ENCODE assay signal across 24 cellular contexts in genomic region chr1:219702551-219703215, GRCh38.
DNase-seq lines count a peak whose midpoint lies in the region; ATAC-seq, FAIRE-seq and TF ChIP-seq lines count a peak whose summit lies in the region.
"Had no signal": no experiment of that assay in that cellular context is flagged by ENCODE, and none has a peak within 500 bp of the region (broad histone marks: within the 10 kb centered on the region; RNA-seq: fewer than 3 reads in every experiment).

No MANE protein-coding gene starts in this region.

- DNase-seq in NCI-H2107 treated with DMSO at 0.1 percent for 48 hours (lab: John Stamatoyannopoulos, UW; ENCODE audit: unreplicated experiment) (peak; percentile 58), NCI-H2107 (lab: John Stamatoyannopoulos, UW) (no peak), OCI-M1 (lab: John Stamatoyannopoulos, UW) (peak; percentile 10), K562 (ENCODE audit: extremely low read depth in 1 of 4, low spot score in 3 of 4) (no peak), non-pigmented ciliary epithelial cell (ENCODE audit: low read depth) (peak; percentile 53), NCI-H524 (lab: John Stamatoyannopoulos, UW) (no peak), dermis blood vessel endothelial cell (no peak)
- DNase-seq: activated CD8-positive, alpha-beta memory T cell treated with anti-CD3 and anti-CD28 coated beads, Interleukin-2, amount 50 U/mL, for 4 hours; activated naive CD8-positive, alpha-beta T cell treated with anti-CD3 and anti-CD28 coated beads, Interleukin-2, amount 10 ng/mL, durations not matched to agents 7 days and 5 days; cortex of kidney; DND-41; heart right ventricle; left ventricle myocardium superior; NCI-H1436; NCI-H2227 treated with DMSO at 0.1 percent for 48 hours; posterior cingulate gyrus; right lobe of liver; RPMI8226; stimulated activated naive CD8-positive, alpha-beta T cell treated with anti-CD3 and anti-CD28 coated beads, Interleukin-15, amount 100 ng/mL, for 72 hours; transverse colon had no signal

- TF ChIP-seq CTCF in K562 (IDR thresholded peaks at IDR 0.05 in 2 of 3, conservative IDR thresholded peaks at IDR 0.05 in 1 of 3; ENCODE audit: insufficient read depth in 2 of 3, low read depth in 1 of 3, low read length in 3 of 3): no peak

- intact Hi-C loops in K562 (cut with micrococcal nuclease): no loop called here

- 0% methylated on average over 4 of the region's 4 CpGs for WGBS in K562 (ENCODE audit: insufficient coverage, low coverage, missing lambda C conversion rate)

- no peaks in the 10 kb centered on the region for H3K9me1 ChIP-seq in K562 (ENCODE audit: control insufficient read depth, insufficient read depth, low read length)

- H4K20me1 ChIP-seq in K562 (replicated peaks; ENCODE audit: control insufficient read depth, insufficient read depth, low read length): no peaks in the 10 kb centered on the region

- no peak for FAIRE-seq in K562 (lab: Jason Lieb, UNC)
- FAIRE-seq: A549, endometrium had no signal

- BruUV-seq in K562 (replicated peaks; lab: Mats Ljungman, UMichigan): no TSS peak

- H3K4me1 ChIP-seq in K562 (replicated peaks in 1 of 2; ENCODE audit: control insufficient read depth in 2 of 2, insufficient read depth in 2 of 2, low read length in 2 of 2): no peaks in the 10 kb centered on the region
- H3K4me1 ChIP-seq: A549, right lobe of liver, transverse colon had no signal

- in situ Hi-C loops in K562 (cut with MboI): no loop called here

- no peak for TF ChIP-seq RAD21 in K562 (CRISPR knock-in tag; conservative IDR thresholded peaks at IDR 0.05 in 1 of 2, IDR thresholded peaks at IDR 0.05 in 1 of 2)

- H3K9me3 ChIP-seq in K562 (replicated peaks; ENCODE audit: control insufficient read depth, insufficient read depth, low read depth, low read length): no peaks in the 10 kb centered on the region
- H3K9me3 ChIP-seq: A549, right lobe of liver, transverse colon had no signal

- H3K27me3 ChIP-seq in K562 (ENCODE audit: control insufficient read depth in 2 of 2, insufficient read depth in 2 of 2, low read length in 2 of 2): no peaks in the 10 kb centered on the region
- H3K27me3 ChIP-seq: heart right ventricle, right lobe of liver, transverse colon had no signal

- H3K79me2 ChIP-seq in K562 (ENCODE audit: control insufficient read depth, insufficient read depth, low read length): no peaks in the 10 kb centered on the region

- no peak overlapping the region for H3K4me3 ChIP-seq in K562
- H3K4me3 ChIP-seq: A549, GM23338, heart right ventricle, right lobe of liver, transverse colon had no signal

- TF ChIP-seq EP300 in K562 (IDR thresholded peaks at IDR 0.05; ENCODE audit: low read length): no peak

- CTCF ChIA-PET in K562 (lab: Yijun Ruan, JAX; ENCODE audit: low intra/inter-chr PET ratio): no interaction called here

- no peak for TF ChIP-seq POLR2A in K562 (conservative IDR thresholded peaks at IDR 0.05)

- H3K9ac ChIP-seq in K562 (ENCODE audit: insufficient read depth in 1 of 2, low read depth in 2 of 2, low read length in 2 of 2): no peak overlapping the region

- H2AFZ ChIP-seq in K562 (ENCODE audit: low read depth, low read length): no peak overlapping the region
- H2AFZ ChIP-seq: GM23338 had no signal

- no peak for ATAC-seq in K562
- no peak for ATAC-seq in HG02885 (IDR thresholded peaks at IDR 0.05; ENCODE audit: poor library complexity, unreplicated experiment)
- ATAC-seq: A549; heart right ventricle; left ventricle myocardium superior; right lobe of liver; stimulated activated naive CD8-positive, alpha-beta T cell treated with anti-CD3 and anti-CD28 coated beads, Interleukin-15, amount 100 ng/mL, for 72 hours had no signal

- no peaks in the 10 kb centered on the region for H3K36me3 ChIP-seq in K562 (ENCODE audit: control insufficient read depth, insufficient read depth, low read length)
- H3K36me3 ChIP-seq: heart right ventricle, right lobe of liver, transverse colon had no signal

- H3K27ac ChIP-seq in K562 (ENCODE audit: extremely low read depth, low read depth, low read length): no peak overlapping the region
- H3K27ac ChIP-seq: A549, heart right ventricle, right lobe of liver, transverse colon had no signal

- POLR2A ChIA-PET in K562 (lab: Yijun Ruan, JAX): no interaction called here

- no peak overlapping the region for H3K4me2 ChIP-seq in K562 (ENCODE audit: insufficient read depth, low read length)
- H3K4me2 ChIP-seq: A549, GM23338 had no signal

TF ChIP-seq in K562, 482 proteins besides CTCF, POLR2A, EP300 and RAD21:
- TF ChIP-seq FOSL1 (tag; conservative IDR thresholded peaks at IDR 0.05) (peak; percentile 62), UBTF (IDR thresholded peaks at IDR 0.05; ENCODE audit: borderline replicate concordance in 1 of 2, low read depth in 2 of 2, low read length in 2 of 2) (no peak), CEBPG (CRISPR knock-in tag; IDR thresholded peaks at IDR 0.05) (no peak), CEBPG (tag; conservative IDR thresholded peaks at IDR 0.05 in 1 of 2, IDR thresholded peaks at IDR 0.05 in 1 of 2) (no peak), ETV5 (CRISPR knock-in tag; IDR thresholded peaks at IDR 0.05; ENCODE audit: low read depth) (no peak), JUND (IDR thresholded peaks at IDR 0.05; ENCODE audit: borderline replicate concordance, low read depth, low read length) (0 out of 2 replicates have a peak, but pooled peaks have one; percentile 38), JUND (tag; IDR thresholded peaks at IDR 0.05; ENCODE audit: borderline replicate concordance, low read depth, low read length) (peak; percentile 51; the same call in 1 of the 3 replicates), ATF3 (IDR thresholded peaks at IDR 0.05) (peak; percentile 63; the same call in 1 of the 2 replicates), ATF3 (CRISPR knock-in tag; conservative IDR thresholded peaks at IDR 0.05) (no peak), ZNF695 (CRISPR knock-in tag; IDR thresholded peaks at IDR 0.05) (no peak), THRA (IDR thresholded peaks at IDR 0.05) (no peak), ETS2 (tag; IDR thresholded peaks at IDR 0.05; ENCODE audit: borderline replicate concordance, poor library complexity, severe bottlenecking) (no peak), RFX1 (IDR thresholded peaks at IDR 0.05) (0 out of 2 replicates have a peak, but pooled peaks have one; percentile 10)

Comparison
In these comparisons a context has a peak if more than half of its experiments do, and no peak if none do; other contexts are left out.
1. DNase-seq: peak in NCI-H2107 treated with DMSO at 0.1 percent for 48 hours (single experiment), OCI-M1 (single experiment) and non-pigmented ciliary epithelial cell (single experiment); none in NCI-H2107 (single experiment), K562 (0 of 4), NCI-H524 (0 of 2) and dermis blood vessel endothelial cell (single experiment).